In genomic region chr16:5790512-5790911, GRCh38 we compare ENCODE assay signal across 2 cellular contexts.
A peak's percentile ranks its signal among the peaks of the same experiment; 100 is the strongest.
TF ChIP-seq lines count a peak whose summit lies in the region.

No MANE protein-coding gene starts in this region.

TF ChIP-seq in GM23338, 12 proteins besides CTCF, POLR2A, EP300 and RAD21 (continued from another document):
- TF ChIP-seq ZNF462 (CRISPR knock-in tag; IDR thresholded peaks at IDR 0.05) (no peak), REST (IDR thresholded peaks at IDR 0.05; ENCODE audit: unreplicated experiment) (no peak), CREB1 (CRISPR knock-in tag; IDR thresholded peaks at IDR 0.05; ENCODE audit: low read depth) (no peak), POLR2AphosphoS5 (IDR thresholded peaks at IDR 0.05; ENCODE audit: low read depth) (no peak), EZH2 (IDR thresholded peaks at IDR 0.05; ENCODE audit: low read depth, unreplicated experiment) (no peak), ETS1 (IDR thresholded peaks at IDR 0.05) (no peak), NANOG (IDR thresholded peaks at IDR 0.05; ENCODE audit: borderline replicate concordance) (no peak), ZNF114 (CRISPR knock-in tag; IDR thresholded peaks at IDR 0.05) (no peak), JUNB (IDR thresholded peaks at IDR 0.05; ENCODE audit: unreplicated experiment) (no peak)

TF ChIP-seq in H1, 55 proteins besides CTCF, POLR2A, EP300 and RAD21 (continued from another document):
- TF ChIP-seq ATF2 (IDR thresholded peaks at IDR 0.05; ENCODE audit: low read length) (no peak), TEAD4 (IDR thresholded peaks at IDR 0.05; ENCODE audit: low read depth, low read length) (peak; percentile 45; the same call in 1 of the 2 replicates), RFX5 (IDR thresholded peaks at IDR 0.05; ENCODE audit: borderline replicate concordance, low read depth, low read length) (no peak), HDAC6 (IDR thresholded peaks at IDR 0.05; ENCODE audit: low read depth, low read length) (no peak), CHD7 (IDR thresholded peaks at IDR 0.05; ENCODE audit: insufficient replicate concordance, low read length) (no peak)
TF ChIP-seq in H1: peak in this region for 1.
